ENCODE assay signal across 10 cellular contexts in the genomic region with DNA sequence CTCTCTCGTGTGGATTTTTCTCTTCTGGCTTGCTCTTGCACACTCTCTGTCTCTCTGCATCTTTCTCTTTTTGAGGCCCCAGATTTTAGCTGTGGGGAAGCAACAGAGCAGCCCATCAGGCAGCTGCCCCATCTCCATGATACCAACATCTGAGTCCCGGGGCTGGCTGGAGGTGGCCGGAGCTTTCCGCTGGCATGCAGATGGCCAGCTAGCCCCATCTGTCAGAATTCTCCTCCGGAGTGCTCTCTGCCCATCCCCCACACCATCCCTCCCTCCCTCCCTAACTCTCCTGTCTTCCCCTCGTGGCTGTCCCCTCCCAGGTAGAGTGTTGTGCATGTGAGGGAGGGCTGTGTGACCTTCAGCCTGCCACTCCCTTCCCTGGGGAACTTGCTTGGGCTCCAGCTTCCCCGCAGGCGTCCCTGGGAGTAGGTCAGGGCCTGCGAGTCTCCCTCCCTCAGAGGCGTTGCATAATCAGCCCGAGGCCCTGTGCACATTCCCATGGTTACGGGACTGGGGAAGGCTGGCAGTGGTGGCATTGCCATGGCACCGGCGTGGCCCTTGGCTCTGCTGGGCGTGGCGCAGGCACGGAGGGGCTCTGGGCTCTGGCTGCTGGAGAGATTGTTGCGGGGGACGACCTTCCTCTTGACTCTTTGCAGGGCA. TPM values are rescaled to one million over a fixed set of nuclear protein-coding genes. Genes with fewer than 3 reads are reported as not detected.
DNase-seq lines count a peak whose midpoint lies in the region; ATAC-seq and TF ChIP-seq lines count a peak whose summit lies in the region.
"Had no signal": no experiment of that assay in that cellular context is flagged by ENCODE, and none has a peak within 500 bp of the region (broad histone marks: within the 10 kb centered on the region; RNA-seq: fewer than 3 reads in every experiment).

No MANE protein-coding gene starts in this region.

- H3K9me3 ChIP-seq in lung (ENCODE audit: control insufficient read depth in 2 of 2, insufficient read depth in 1 of 2, low read length in 1 of 2) (peaks cover 0 to 2% of the 10 kb centered on the region in 2 donors), SJCRH30 (replicated peaks) (no peaks in the 10 kb centered on the region), esophagus squamous epithelium (no peaks in the 10 kb centered on the region)

- H3K27ac ChIP-seq in lung (ENCODE audit: low read depth in 1 of 2, low read length in 1 of 2) (no peak overlapping the region), SJCRH30 (no peak overlapping the region), esophagus squamous epithelium (no peak overlapping the region)
- H3K27ac ChIP-seq: KMS-11, VCaP had no signal

- H3K36me3 ChIP-seq in lung (ENCODE audit: control insufficient read depth in 2 of 2, insufficient read depth in 2 of 2, low read length in 2 of 2), result no peaks in the 10 kb centered on the region
- H3K36me3 ChIP-seq in SJCRH30, result no peaks in the 10 kb centered on the region
- no peaks in the 10 kb centered on the region for H3K36me3 ChIP-seq in esophagus squamous epithelium

- TF ChIP-seq CTCF in AG10803 (conservative IDR thresholded peaks at IDR 0.05; ENCODE audit: low read length) (no peak), lung (IDR thresholded peaks at IDR 0.05; ENCODE audit: control extremely low read depth, extremely low read depth) (no peak), esophagus squamous epithelium (IDR thresholded peaks at IDR 0.05) (no peak)

- no peak for TF ChIP-seq EP300 in Ishikawa (IDR thresholded peaks at IDR 0.05; ENCODE audit: borderline replicate concordance)

- DNase-seq in AG10803 (ENCODE audit: low read depth), result peak; percentile 44
- DNase-seq in cerebellar nuclear complex (lab: John Stamatoyannopoulos, UW), result peak; percentile 10 to 39
- peak; percentile 73 for DNase-seq in lung (ENCODE audit: low spot score)
- DNase-seq in activated CD4-positive, alpha-beta memory T cell treated with anti-CD3 and anti-CD28 coated beads for 36 hours, result no peak
- DNase-seq in SJCRH30, result no peak
- DNase-seq in esophagus squamous epithelium (lab: John Stamatoyannopoulos, UW), result no peak

- no peaks in the 10 kb centered on the region for H3K9me3 Mint-ChIP-seq in activated CD4-positive, alpha-beta memory T cell treated with anti-CD3 and anti-CD28 coated beads for 36 hours

- no peak for TF ChIP-seq RAD21 in Ishikawa (IDR thresholded peaks at IDR 0.05; ENCODE audit: low read depth)

- H3K27ac Mint-ChIP-seq in activated CD4-positive, alpha-beta memory T cell treated with anti-CD3 and anti-CD28 coated beads for 36 hours, result no peak overlapping the region

- H3K4me1 ChIP-seq in lung (ENCODE audit: control insufficient read depth in 2 of 2, insufficient read depth in 2 of 2, low read length in 2 of 2) (peaks cover 0 to 4% of the 10 kb centered on the region in 2 donors), SJCRH30 (no peaks in the 10 kb centered on the region), esophagus squamous epithelium (peaks cover 14 to 51% (median 18%) of the 10 kb centered on the region in 3 donors)

- H3K4me3 ChIP-seq in AG10803 (ENCODE audit: low read length) (no peak overlapping the region), lung (no peak overlapping the region), SJCRH30 (no peak overlapping the region), esophagus squamous epithelium (no peak overlapping the region)

- intact Hi-C loops in activated CD4-positive, alpha-beta memory T cell treated with anti-CD3 and anti-CD28 coated beads for 36 hours (cut with micrococcal nuclease), result no loop called here
- intact Hi-C loops in esophagus squamous epithelium (cut with DNase I), result no loop called here

- H3K36me3 Mint-ChIP-seq in activated CD4-positive, alpha-beta memory T cell treated with anti-CD3 and anti-CD28 coated beads for 36 hours, result no peaks in the 10 kb centered on the region

- 51 to 55% methylated on average over 19 of the region's 19 CpGs for WGBS in lung, 2 donors
- WGBS in esophagus squamous epithelium, 2 donors, result 35% methylated on average over 4 to 7 of the region's 19 CpGs

- TF ChIP-seq POLR2A in esophagus squamous epithelium (IDR thresholded peaks at IDR 0.05), result no peak

- H3K27me3 Mint-ChIP-seq in activated CD4-positive, alpha-beta memory T cell treated with anti-CD3 and anti-CD28 coated beads for 36 hours, result peaks cover 10% of the 10 kb centered on the region

- ATAC-seq in lung (ENCODE audit: insufficient read depth, low FRiP score), result no peak
- ATAC-seq in GM19467 (IDR thresholded peaks at IDR 0.05; ENCODE audit: unreplicated experiment), result no peak

- H3K4me1 Mint-ChIP-seq in activated CD4-positive, alpha-beta memory T cell treated with anti-CD3 and anti-CD28 coated beads for 36 hours (ENCODE audit: low read depth), result peaks cover 10% of the 10 kb centered on the region

- CTCF ChIA-PET in activated CD4-positive, alpha-beta memory T cell treated with anti-CD3 and anti-CD28 coated beads for 36 hours (lab: Charles Lee), result no interaction called here

- H3K4me3 Mint-ChIP-seq in activated CD4-positive, alpha-beta memory T cell treated with anti-CD3 and anti-CD28 coated beads for 36 hours, result no peak overlapping the region

- POLR2A ChIA-PET in activated CD4-positive, alpha-beta memory T cell treated with anti-CD3 and anti-CD28 coated beads for 36 hours (lab: Charles Lee), result no interaction called here

- H3K27me3 ChIP-seq in lung (ENCODE audit: control insufficient read depth, insufficient read depth), result no peaks in the 10 kb centered on the region
- peaks cover 12% of the 10 kb centered on the region for H3K27me3 ChIP-seq in SJCRH30
- H3K27me3 ChIP-seq in esophagus squamous epithelium, result peaks cover 0 to 19% (median 0%) of the 10 kb centered on the region in 4 donors

TF ChIP-seq in Ishikawa, 13 proteins besides CTCF, POLR2A, EP300 and RAD21:
- peak; percentile 76 for TF ChIP-seq CEBPB (IDR thresholded peaks at IDR 0.05)
- TF ChIP-seq, protein P1, sequence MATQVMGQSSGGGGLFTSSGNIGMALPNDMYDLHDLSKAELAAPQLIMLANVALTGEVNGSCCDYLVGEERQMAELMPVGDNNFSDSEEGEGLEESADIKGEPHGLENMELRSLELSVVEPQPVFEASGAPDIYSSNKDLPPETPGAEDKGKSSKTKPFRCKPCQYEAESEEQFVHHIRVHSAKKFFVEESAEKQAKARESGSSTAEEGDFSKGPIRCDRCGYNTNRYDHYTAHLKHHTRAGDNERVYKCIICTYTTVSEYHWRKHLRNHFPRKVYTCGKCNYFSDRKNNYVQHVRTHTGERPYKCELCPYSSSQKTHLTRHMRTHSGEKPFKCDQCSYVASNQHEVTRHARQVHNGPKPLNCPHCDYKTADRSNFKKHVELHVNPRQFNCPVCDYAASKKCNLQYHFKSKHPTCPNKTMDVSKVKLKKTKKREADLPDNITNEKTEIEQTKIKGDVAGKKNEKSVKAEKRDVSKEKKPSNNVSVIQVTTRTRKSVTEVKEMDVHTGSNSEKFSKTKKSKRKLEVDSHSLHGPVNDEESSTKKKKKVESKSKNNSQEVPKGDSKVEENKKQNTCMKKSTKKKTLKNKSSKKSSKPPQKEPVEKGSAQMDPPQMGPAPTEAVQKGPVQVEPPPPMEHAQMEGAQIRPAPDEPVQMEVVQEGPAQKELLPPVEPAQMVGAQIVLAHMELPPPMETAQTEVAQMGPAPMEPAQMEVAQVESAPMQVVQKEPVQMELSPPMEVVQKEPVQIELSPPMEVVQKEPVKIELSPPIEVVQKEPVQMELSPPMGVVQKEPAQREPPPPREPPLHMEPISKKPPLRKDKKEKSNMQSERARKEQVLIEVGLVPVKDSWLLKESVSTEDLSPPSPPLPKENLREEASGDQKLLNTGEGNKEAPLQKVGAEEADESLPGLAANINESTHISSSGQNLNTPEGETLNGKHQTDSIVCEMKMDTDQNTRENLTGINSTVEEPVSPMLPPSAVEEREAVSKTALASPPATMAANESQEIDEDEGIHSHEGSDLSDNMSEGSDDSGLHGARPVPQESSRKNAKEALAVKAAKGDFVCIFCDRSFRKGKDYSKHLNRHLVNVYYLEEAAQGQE (IDR thresholded peaks at IDR 0.05; ENCODE audit: low read depth), result no peak

RNA-seq across cellular contexts. Expression of a gene that starts 24.7 kb away (rescaled TPM):
- under 1 TPM in 1 of 2 donors, not detected in 1; 0.77 TPM for total RNA-seq in lung
- under 1 TPM; 0.38 to 0.77 TPM for polyA plus RNA-seq in lung
- total RNA-seq in activated CD4-positive, alpha-beta memory T cell treated with anti-CD3 and anti-CD28 coated beads for 36 hours, result not detected
- not detected in 2 replicates for total RNA-seq in SJCRH30 (2014; rRNA removed; shearing (Covaris generic))
- not detected for total RNA-seq in esophagus squamous epithelium

Comparison
In these comparisons a context has a peak if more than half of its experiments do, and no peak if none do; other contexts are left out.
1. DNase-seq: peak in AG10803 (single experiment), cerebellar nuclear complex (2 of 2) and lung (single experiment); none in activated CD4-positive, alpha-beta memory T cell treated with anti-CD3 and anti-CD28 coated beads for 36 hours (single experiment), SJCRH30 (0 of 2) and esophagus squamous epithelium (single experiment).